ENCODE assay signal across 30 cellular contexts in genomic region chr3:1699361-1699920, GRCh38.
"Had no signal": no experiment of that assay in that cellular context is flagged by ENCODE, and none has a peak within 500 bp of the region (broad histone marks: within the 10 kb centered on the region; RNA-seq: fewer than 3 reads in every experiment).

No MANE protein-coding gene starts in this region.

- DNase-seq: activated B cell treated with CpG ODN at 0.5 μM for 24 hours; activated CD4-positive, alpha-beta T cell treated with anti-CD3 and anti-CD28 coated beads for 48 hours; activated CD4-positive, alpha-beta T cell treated with anti-CD3 and anti-CD28 coated beads, Interleukin-2, amount 50 U/mL, for 1 hour; activated CD4-positive, alpha-beta T cell treated with anti-CD3 and anti-CD28 coated beads, Interleukin-2, amount 50 U/mL, for 48 hours; activated CD8-positive, alpha-beta memory T cell treated with anti-CD3 and anti-CD28 coated beads for 24 hours; activated CD8-positive, alpha-beta T cell treated with anti-CD3 and anti-CD28 coated beads for 36 hours; activated effector memory CD4-positive, alpha-beta T cell treated with Interleukin-2 at 50 U/mL for 16 hours; activated gamma-delta T cell treated with Interleukin-2 at 50 U/mL for 16 hours; activated naive CD4-positive, alpha-beta T cell treated with anti-CD3 and anti-CD28 coated beads, Interleukin-2, amount 50 U/mL, for 16 hours; activated naive CD4-positive, alpha-beta T cell treated with Interleukin-2 at 50 U/mL for 16 hours; activated T-cell treated with anti-CD3 and anti-CD28 coated beads, Interleukin-2, amount 50 U/mL, for 4 hours; amniotic stem cell; anterior cingulate cortex; brain microvascular endothelial cell; cortex of kidney; dermis blood vessel endothelial cell; effector CD4-positive, alpha-beta T cell; effector memory CD8-positive, alpha-beta T cell; erythroblast; foreskin keratinocyte; gastrocnemius medialis; glutamatergic neuron; T-cell; T1000; WERI-Rb-1 had no signal

- H3K4me3 ChIP-seq: esophagus muscularis mucosa, gastrocnemius medialis had no signal

- H3K4me1 ChIP-seq: esophagus muscularis mucosa, foreskin keratinocyte, gastrocnemius medialis had no signal

- ATAC-seq: activated CD4-positive, CD25-positive, alpha-beta regulatory T cell treated with anti-CD3 and anti-CD28 coated beads, Interleukin-2, amount 50 U/mL, for 24 hours; activated CD8-positive, alpha-beta T cell treated with anti-CD3 and anti-CD28 coated beads for 36 hours; activated T-cell treated with anti-CD3 and anti-CD28 coated beads, Interleukin-2, amount 50 U/mL, for 4 hours; activated T-helper 17 cell treated with anti-CD3 and anti-CD28 coated beads, Interleukin-2, amount 50 U/mL, for 72 hours; effector memory CD8-positive, alpha-beta T cell; foreskin keratinocyte; gastrocnemius medialis; T-cell had no signal

- H3K27ac ChIP-seq: brain microvascular endothelial cell, esophagus muscularis mucosa, foreskin keratinocyte, gastrocnemius medialis, WERI-Rb-1 had no signal

- H3K27me3 ChIP-seq: brain microvascular endothelial cell, esophagus muscularis mucosa, foreskin keratinocyte, gastrocnemius medialis had no signal

- H3K9me3 ChIP-seq: gastrocnemius medialis had no signal

- H3K36me3 ChIP-seq: brain microvascular endothelial cell, esophagus muscularis mucosa, gastrocnemius medialis, WERI-Rb-1 had no signal

- FAIRE-seq: astrocyte, colon had no signal
